ENCODE assay signal across 7 cellular contexts in genomic region chr19:7679017-7679720, GRCh38. TPM values are rescaled to one million over a fixed set of nuclear protein-coding genes. Genes with fewer than 3 reads are reported as not detected.
DNase-seq lines count a peak whose midpoint lies in the region; ATAC-seq, FAIRE-seq and TF ChIP-seq lines count a peak whose summit lies in the region.

No MANE protein-coding gene starts in this region.

- no peak overlapping the region for H3K27ac Mint-ChIP-seq in activated CD8-positive, alpha-beta memory T cell treated with anti-CD3 and anti-CD28 coated beads, Interleukin-2, amount 10 ng/mL, durations not matched to agents 7 days and 5 days
- H3K27ac Mint-ChIP-seq in stimulated activated naive CD8-positive, alpha-beta T cell treated with anti-CD3 and anti-CD28 coated beads, Interleukin-15, amount 100 ng/mL, for 72 hours = peak overlapping the region; percentile 1 to 50

- H3K4me3 ChIP-seq in HepG2 (replicated peaks in 1 of 3; ENCODE audit: insufficient read depth in 1 of 3, low read depth in 2 of 3, low read length in 3 of 3) (no peak overlapping the region), SJCRH30 (no peak overlapping the region)

- H3K4me1 ChIP-seq in HepG2 (ENCODE audit: insufficient read depth, low read length) (peaks cover 36% of the 10 kb centered on the region), SJCRH30 (no peaks in the 10 kb centered on the region)

- intact Hi-C loops in HepG2 (cut with micrococcal nuclease; ENCODE audit: unreplicated experiment) = no loop called here

- TF ChIP-seq EP300 in HepG2 (IDR thresholded peaks at IDR 0.05; ENCODE audit: low read depth in 2 of 2, low read length in 2 of 2) = no peak
- no peak for TF ChIP-seq EP300 in HepG2 (CRISPR knock-in tag; IDR thresholded peaks at IDR 0.05; ENCODE audit: borderline replicate concordance)

- POLR2A ChIA-PET in HepG2 (lab: Yijun Ruan, JAX) = no interaction called here

- H3K27ac ChIP-seq in HepG2 (ENCODE audit: extremely low read length, insufficient read depth, low read length) = no peak overlapping the region
- no peak overlapping the region for H3K27ac ChIP-seq in SJCRH30

- FAIRE-seq in GM18507 (lab: Jason Lieb, UNC) (peak; percentile 93), HepG2 (lab: Jason Lieb, UNC) (peak; percentile 39)

- WGBS in HepG2 (ENCODE audit: low lambda C conversion rate) = 40% methylated on average over 22 of the region's 26 CpGs

- H3K27me3 ChIP-seq in HepG2 (ENCODE audit: control insufficient read depth in 1 of 2, insufficient read depth in 2 of 2, low read length in 2 of 2) = peaks cover 3 to 20% of the 10 kb centered on the region in 2 experiments; a peak in 2 of 5 replicates
- H3K27me3 ChIP-seq in SJCRH30 = peaks cover 2% of the 10 kb centered on the region; the same call in 1 of the 2 replicates

- ATAC-seq in activated CD8-positive, alpha-beta memory T cell treated with anti-CD3 and anti-CD28 coated beads, Interleukin-2, amount 10 ng/mL, durations not matched to agents 7 days and 5 days = peak; percentile 35
- no peak; the same call in 2 of the 3 replicates for ATAC-seq in HepG2
- ATAC-seq in stimulated activated naive CD8-positive, alpha-beta T cell treated with anti-CD3 and anti-CD28 coated beads, Interleukin-15, amount 100 ng/mL, for 72 hours = peak; percentile 75

- DNase-seq in GM18507 (ENCODE audit: extremely low spot score, insufficient read length, low read depth) (peak; percentile 68), NCI-H345 treated with DMSO at 0.1 percent for 48 hours (lab: John Stamatoyannopoulos, UW; ENCODE audit: unreplicated experiment) (peak; percentile 19), HepG2 (ENCODE audit: low spot score) (peak; percentile 36), T1000 (lab: John Stamatoyannopoulos, UW) (no peak), SJCRH30 (no peak)
- peak; percentile 75 for DNase-seq in activated CD8-positive, alpha-beta memory T cell treated with anti-CD3 and anti-CD28 coated beads, Interleukin-2, amount 10 ng/mL, durations not matched to agents 7 days and 5 days
- peak; percentile 66 to 74 for DNase-seq in stimulated activated naive CD8-positive, alpha-beta T cell treated with anti-CD3 and anti-CD28 coated beads, Interleukin-15, amount 100 ng/mL, for 72 hours

- CTCF ChIA-PET in activated CD8-positive, alpha-beta memory T cell treated with anti-CD3 and anti-CD28 coated beads, Interleukin-2, amount 10 ng/mL, durations not matched to agents 7 days and 5 days (lab: Charles Lee) = interaction anchor here (1.8 kb wide), 1 partner anchor 26 kb away, joined by 8 read pairs; no protein-coding TSS in a partner anchor
- CTCF ChIA-PET in HepG2 (lab: Yijun Ruan, JAX; ENCODE audit: low intra/inter-chr PET ratio, low total read pairs) = interaction anchor here (2.8 to 3.1 kb wide), 2 partner anchors 27 to 111 kb away, joined by 13 to 34 read pairs; no protein-coding TSS in a partner anchor

- H3K9me3 ChIP-seq in HepG2 (ENCODE audit: low read length) (no peaks in the 10 kb centered on the region), SJCRH30 (replicated peaks) (no peaks in the 10 kb centered on the region)

- no TSS peak for BruUV-seq in HepG2 (replicated peaks; lab: Mats Ljungman, UMichigan)

- in situ Hi-C loops in HepG2 (cut with HindIII; ENCODE audit: extremely low pct_ligation_motif_present, low pct_unique_long_range_greater_than_20kb) = no loop called here

- H3K27me3 Mint-ChIP-seq in activated CD8-positive, alpha-beta memory T cell treated with anti-CD3 and anti-CD28 coated beads, Interleukin-2, amount 10 ng/mL, durations not matched to agents 7 days and 5 days = peaks cover 27% of the 10 kb centered on the region
- H3K27me3 Mint-ChIP-seq in stimulated activated naive CD8-positive, alpha-beta T cell treated with anti-CD3 and anti-CD28 coated beads, Interleukin-15, amount 100 ng/mL, for 72 hours = peaks cover 44% of the 10 kb centered on the region

- peaks cover 39% of the 10 kb centered on the region for H3K4me1 Mint-ChIP-seq in activated CD8-positive, alpha-beta memory T cell treated with anti-CD3 and anti-CD28 coated beads, Interleukin-2, amount 10 ng/mL, durations not matched to agents 7 days and 5 days
- peaks cover 76% of the 10 kb centered on the region for H3K4me1 Mint-ChIP-seq in stimulated activated naive CD8-positive, alpha-beta T cell treated with anti-CD3 and anti-CD28 coated beads, Interleukin-15, amount 100 ng/mL, for 72 hours

- H3K9me3 Mint-ChIP-seq in activated CD8-positive, alpha-beta memory T cell treated with anti-CD3 and anti-CD28 coated beads, Interleukin-2, amount 10 ng/mL, durations not matched to agents 7 days and 5 days (ENCODE audit: low read depth) = no peaks in the 10 kb centered on the region
- H3K9me3 Mint-ChIP-seq in stimulated activated naive CD8-positive, alpha-beta T cell treated with anti-CD3 and anti-CD28 coated beads, Interleukin-15, amount 100 ng/mL, for 72 hours = no peaks in the 10 kb centered on the region

- 0 out of 5 replicates have a peak, but pooled peaks cover 0 to 2% of the 10 kb centered on the region in 2 experiments for H3K36me3 ChIP-seq in HepG2 (replicated peaks in 1 of 2; ENCODE audit: control insufficient read depth in 1 of 2, insufficient read depth in 2 of 2, low read length in 2 of 2)
- no peaks in the 10 kb centered on the region; the same call in 1 of the 2 replicates for H3K36me3 ChIP-seq in SJCRH30

- H4K20me1 ChIP-seq in HepG2 (ENCODE audit: insufficient read depth, low read length) = no peaks in the 10 kb centered on the region

- no peak overlapping the region for H3K9ac ChIP-seq in HepG2 (ENCODE audit: insufficient read depth, low read depth, low read length)

- peak overlapping the region; percentile 92; the same call in 1 of the 2 replicates for H3K4me2 ChIP-seq in HepG2 (ENCODE audit: low read depth, low read length)

- peak; percentile 56 for TF ChIP-seq CTCF in HepG2 (CRISPR knock-in tag; IDR thresholded peaks at IDR 0.05)

- peak overlapping the region; percentile 6 for H3K4me3 Mint-ChIP-seq in activated CD8-positive, alpha-beta memory T cell treated with anti-CD3 and anti-CD28 coated beads, Interleukin-2, amount 10 ng/mL, durations not matched to agents 7 days and 5 days
- H3K4me3 Mint-ChIP-seq in stimulated activated naive CD8-positive, alpha-beta T cell treated with anti-CD3 and anti-CD28 coated beads, Interleukin-15, amount 100 ng/mL, for 72 hours = peak overlapping the region; percentile 46 to 99

- H3K79me2 ChIP-seq in HepG2 (ENCODE audit: insufficient read depth, low read length) = peaks cover 5% of the 10 kb centered on the region

- TF ChIP-seq POLR2A in HepG2 (IDR thresholded peaks at IDR 0.05; ENCODE audit: insufficient read depth in 1 of 2, low read depth in 2 of 2, low read length in 2 of 2) = no peak

- H3K36me3 Mint-ChIP-seq in activated CD8-positive, alpha-beta memory T cell treated with anti-CD3 and anti-CD28 coated beads, Interleukin-2, amount 10 ng/mL, durations not matched to agents 7 days and 5 days = peaks cover 8% of the 10 kb centered on the region

- TF ChIP-seq RAD21 in HepG2 (CRISPR knock-in tag; IDR thresholded peaks at IDR 0.05) = no peak

- no peak overlapping the region for H2AFZ ChIP-seq in HepG2 (ENCODE audit: low read length)

RNA-seq across cellular contexts. Expression of gene TRAPPC5, which starts 1.5 kb away (rescaled TPM):
- total RNA-seq in activated CD8-positive, alpha-beta memory T cell treated with anti-CD3 and anti-CD28 coated beads, Interleukin-2, amount 10 ng/mL, durations not matched to agents 7 days and 5 days = 10 to 100 TPM; 80.1 to 91.0 TPM
- total RNA-seq in HepG2 (2016; rRNA removed; fragmentation: Illumina TruSeq; extraction: Trizol) = 74.8 and 78.7 TPM in 2 replicates
- total RNA-seq in HepG2 (2016; cell fraction: cytosol; rRNA removed; fragmentation: Illumina TruSeq; extraction: Trizol; ENCODE audit: low read depth) = 73.7 and 88.2 TPM in 2 replicates
- 85.8 and 87.4 TPM in 2 replicates for total RNA-seq in HepG2 (2016; cell fraction: insoluble cytoplasmic fraction; rRNA removed; fragmentation: Illumina TruSeq; extraction: Trizol)
- total RNA-seq in HepG2 (2016; cell fraction: membrane; rRNA removed; fragmentation: Illumina TruSeq; extraction: Trizol) = 66.2 and 93.1 TPM in 2 replicates
- 38.3 and 41.5 TPM in 2 replicates for total RNA-seq in HepG2 (2016; cell fraction: nucleus; rRNA removed; fragmentation: Illumina TruSeq; extraction: Trizol)
- 38.5 and 53.6 TPM in 2 replicates for polyA plus RNA-seq in HepG2 (2011; rRNA removed)
- polyA plus RNA-seq in HepG2 (2011; cell fraction: cytosol; rRNA removed) = 23.1 and 50.4 TPM in 2 replicates
- 17.6 and 18.8 TPM in 2 replicates for polyA plus RNA-seq in HepG2 (2011; cell fraction: nucleus; rRNA removed)
- polyA plus RNA-seq in HepG2 (2012) = 25.3 and 48.3 TPM in 2 replicates
- 68.2 and 80.1 TPM in 2 replicates for polyA plus RNA-seq in HepG2 (2016; cell fraction: cytosol; fragmentation: Illumina TruSeq; extraction: Trizol; ENCODE audit: low read depth)
- 78.0 and 80.4 TPM in 2 replicates for polyA plus RNA-seq in HepG2 (2016; cell fraction: insoluble cytoplasmic fraction; fragmentation: Illumina TruSeq; extraction: Trizol; ENCODE audit: low read depth)
- 55.0 and 69.6 TPM in 2 replicates for polyA plus RNA-seq in HepG2 (2016; cell fraction: membrane; fragmentation: Illumina TruSeq; extraction: Trizol; ENCODE audit: low read depth)
- polyA plus RNA-seq in HepG2 (2016; cell fraction: nucleus; fragmentation: Illumina TruSeq; extraction: Trizol; ENCODE audit: insufficient read depth, low read depth) = 68.2 and 71.7 TPM in 2 replicates
- 46.6 and 82.5 TPM in 2 replicates for polyA minus RNA-seq in HepG2 (2011; rRNA and poly(A)+ RNA removed; ENCODE audit: low replicate concordance)
- 36.2 and 41.8 TPM in 2 replicates for polyA minus RNA-seq in HepG2 (2011; cell fraction: cytosol; rRNA and poly(A)+ RNA removed)
- polyA minus RNA-seq in HepG2 (2011; cell fraction: nucleus; rRNA and poly(A)+ RNA removed) = 1.1 and 1.3 TPM in 2 replicates
- 18.5 and 25.1 TPM in 2 replicates for total RNA-seq in SJCRH30 (2014; rRNA removed; shearing (Covaris generic))

RNA-seq across cellular contexts. Expression of gene MCEMP1, which starts 2.3 kb away (rescaled TPM):
- total RNA-seq in activated CD8-positive, alpha-beta memory T cell treated with anti-CD3 and anti-CD28 coated beads, Interleukin-2, amount 10 ng/mL, durations not matched to agents 7 days and 5 days = not detected
- not detected in 2 replicates for total RNA-seq in HepG2 (2016; rRNA removed; fragmentation: Illumina TruSeq; extraction: Trizol)
- total RNA-seq in HepG2 (2016; cell fraction: cytosol; rRNA removed; fragmentation: Illumina TruSeq; extraction: Trizol; ENCODE audit: low read depth) = not detected in 2 replicates
- total RNA-seq in HepG2 (2016; cell fraction: insoluble cytoplasmic fraction; rRNA removed; fragmentation: Illumina TruSeq; extraction: Trizol) = not detected in 2 replicates
- total RNA-seq in HepG2 (2016; cell fraction: membrane; rRNA removed; fragmentation: Illumina TruSeq; extraction: Trizol) = not detected in 2 replicates
- not detected in 2 replicates for total RNA-seq in HepG2 (2016; cell fraction: nucleus; rRNA removed; fragmentation: Illumina TruSeq; extraction: Trizol)
- not detected in 2 replicates for polyA plus RNA-seq in HepG2 (2011; rRNA removed)
- polyA plus RNA-seq in HepG2 (2011; cell fraction: cytosol; rRNA removed) = 0.04 TPM in 1 of 2 replicates, not detected in the other
- polyA plus RNA-seq in HepG2 (2011; cell fraction: nucleus; rRNA removed) = not detected in 2 replicates
- polyA plus RNA-seq in HepG2 (2012) = not detected in 2 replicates
- polyA plus RNA-seq in HepG2 (2016; cell fraction: cytosol; fragmentation: Illumina TruSeq; extraction: Trizol; ENCODE audit: low read depth) = not detected in 2 replicates
- not detected in 2 replicates for polyA plus RNA-seq in HepG2 (2016; cell fraction: insoluble cytoplasmic fraction; fragmentation: Illumina TruSeq; extraction: Trizol; ENCODE audit: low read depth)
- not detected in 2 replicates for polyA plus RNA-seq in HepG2 (2016; cell fraction: membrane; fragmentation: Illumina TruSeq; extraction: Trizol; ENCODE audit: low read depth)
- polyA plus RNA-seq in HepG2 (2016; cell fraction: nucleus; fragmentation: Illumina TruSeq; extraction: Trizol; ENCODE audit: insufficient read depth, low read depth) = not detected in 2 replicates
- not detected in 2 replicates for polyA minus RNA-seq in HepG2 (2011; rRNA and poly(A)+ RNA removed; ENCODE audit: low replicate concordance)
- polyA minus RNA-seq in HepG2 (2011; cell fraction: cytosol; rRNA and poly(A)+ RNA removed) = not detected in 2 replicates
- polyA minus RNA-seq in HepG2 (2011; cell fraction: nucleus; rRNA and poly(A)+ RNA removed) = not detected in 2 replicates
- total RNA-seq in SJCRH30 (2014; rRNA removed; shearing (Covaris generic)) = not detected in 2 replicates

RNA-seq across cellular contexts. Expression of gene RETN, which starts 10.3 kb away (rescaled TPM):
- not detected for total RNA-seq in activated CD8-positive, alpha-beta memory T cell treated with anti-CD3 and anti-CD28 coated beads, Interleukin-2, amount 10 ng/mL, durations not matched to agents 7 days and 5 days
- total RNA-seq in HepG2 (2016; rRNA removed; fragmentation: Illumina TruSeq; extraction: Trizol) = not detected in 2 replicates
- total RNA-seq in HepG2 (2016; cell fraction: cytosol; rRNA removed; fragmentation: Illumina TruSeq; extraction: Trizol; ENCODE audit: low read depth) = not detected in 2 replicates
- total RNA-seq in HepG2 (2016; cell fraction: insoluble cytoplasmic fraction; rRNA removed; fragmentation: Illumina TruSeq; extraction: Trizol) = not detected in 2 replicates
- total RNA-seq in HepG2 (2016; cell fraction: membrane; rRNA removed; fragmentation: Illumina TruSeq; extraction: Trizol) = not detected in 2 replicates
- total RNA-seq in HepG2 (2016; cell fraction: nucleus; rRNA removed; fragmentation: Illumina TruSeq; extraction: Trizol) = not detected in 2 replicates
- not detected in 2 replicates for polyA plus RNA-seq in HepG2 (2011; rRNA removed)
- not detected in 2 replicates for polyA plus RNA-seq in HepG2 (2011; cell fraction: cytosol; rRNA removed)
- not detected in 2 replicates for polyA plus RNA-seq in HepG2 (2011; cell fraction: nucleus; rRNA removed)
- not detected in 2 replicates for polyA plus RNA-seq in HepG2 (2012)
- not detected in 2 replicates for polyA plus RNA-seq in HepG2 (2016; cell fraction: cytosol; fragmentation: Illumina TruSeq; extraction: Trizol; ENCODE audit: low read depth)
- not detected in 2 replicates for polyA plus RNA-seq in HepG2 (2016; cell fraction: insoluble cytoplasmic fraction; fragmentation: Illumina TruSeq; extraction: Trizol; ENCODE audit: low read depth)
- not detected in 2 replicates for polyA plus RNA-seq in HepG2 (2016; cell fraction: membrane; fragmentation: Illumina TruSeq; extraction: Trizol; ENCODE audit: low read depth)
- polyA plus RNA-seq in HepG2 (2016; cell fraction: nucleus; fragmentation: Illumina TruSeq; extraction: Trizol; ENCODE audit: insufficient read depth, low read depth) = not detected in 2 replicates
- polyA minus RNA-seq in HepG2 (2011; rRNA and poly(A)+ RNA removed; ENCODE audit: low replicate concordance) = not detected in 2 replicates
- polyA minus RNA-seq in HepG2 (2011; cell fraction: cytosol; rRNA and poly(A)+ RNA removed) = not detected in 2 replicates
- polyA minus RNA-seq in HepG2 (2011; cell fraction: nucleus; rRNA and poly(A)+ RNA removed) = not detected in 2 replicates
- total RNA-seq in SJCRH30 (2014; rRNA removed; shearing (Covaris generic)) = not detected in 2 replicates

RNA-seq across cellular contexts. Expression of gene FCER2, which starts 22.8 kb away (rescaled TPM):
- total RNA-seq in activated CD8-positive, alpha-beta memory T cell treated with anti-CD3 and anti-CD28 coated beads, Interleukin-2, amount 10 ng/mL, durations not matched to agents 7 days and 5 days = under 1 TPM in 1 of 2 experiments, not detected in 1; 0.23 TPM
- not detected in 2 replicates for total RNA-seq in HepG2 (2016; rRNA removed; fragmentation: Illumina TruSeq; extraction: Trizol)
- total RNA-seq in HepG2 (2016; cell fraction: cytosol; rRNA removed; fragmentation: Illumina TruSeq; extraction: Trizol; ENCODE audit: low read depth) = not detected in 2 replicates
- total RNA-seq in HepG2 (2016; cell fraction: insoluble cytoplasmic fraction; rRNA removed; fragmentation: Illumina TruSeq; extraction: Trizol) = not detected in 2 replicates
- total RNA-seq in HepG2 (2016; cell fraction: membrane; rRNA removed; fragmentation: Illumina TruSeq; extraction: Trizol) = not detected in 2 replicates
- not detected in 2 replicates for total RNA-seq in HepG2 (2016; cell fraction: nucleus; rRNA removed; fragmentation: Illumina TruSeq; extraction: Trizol)
- polyA plus RNA-seq in HepG2 (2011; rRNA removed) = not detected in 2 replicates
- polyA plus RNA-seq in HepG2 (2011; cell fraction: cytosol; rRNA removed) = 0.03 TPM in 1 of 2 replicates, not detected in the other
- 0.09 TPM in 1 of 2 replicates, not detected in the other for polyA plus RNA-seq in HepG2 (2011; cell fraction: nucleus; rRNA removed)
- not detected in 2 replicates for polyA plus RNA-seq in HepG2 (2012)
- not detected in 2 replicates for polyA plus RNA-seq in HepG2 (2016; cell fraction: cytosol; fragmentation: Illumina TruSeq; extraction: Trizol; ENCODE audit: low read depth)
- not detected in 2 replicates for polyA plus RNA-seq in HepG2 (2016; cell fraction: insoluble cytoplasmic fraction; fragmentation: Illumina TruSeq; extraction: Trizol; ENCODE audit: low read depth)
- polyA plus RNA-seq in HepG2 (2016; cell fraction: membrane; fragmentation: Illumina TruSeq; extraction: Trizol; ENCODE audit: low read depth) = not detected in 2 replicates
- not detected in 2 replicates for polyA plus RNA-seq in HepG2 (2016; cell fraction: nucleus; fragmentation: Illumina TruSeq; extraction: Trizol; ENCODE audit: insufficient read depth, low read depth)
- 0.14 TPM in 1 of 2 replicates, not detected in the other for polyA minus RNA-seq in HepG2 (2011; rRNA and poly(A)+ RNA removed; ENCODE audit: low replicate concordance)
- polyA minus RNA-seq in HepG2 (2011; cell fraction: cytosol; rRNA and poly(A)+ RNA removed) = not detected in 2 replicates
- polyA minus RNA-seq in HepG2 (2011; cell fraction: nucleus; rRNA and poly(A)+ RNA removed) = not detected in 2 replicates
- total RNA-seq in SJCRH30 (2014; rRNA removed; shearing (Covaris generic)) = not detected in 2 replicates

RNA-seq across cellular contexts. Expression of gene STXBP2, which starts 42.3 kb away (rescaled TPM):
- total RNA-seq in activated CD8-positive, alpha-beta memory T cell treated with anti-CD3 and anti-CD28 coated beads, Interleukin-2, amount 10 ng/mL, durations not matched to agents 7 days and 5 days = 100 to 1,000 TPM; 132 to 158 TPM
- 17.8 and 22.8 TPM in 2 replicates for total RNA-seq in HepG2 (2016; rRNA removed; fragmentation: Illumina TruSeq; extraction: Trizol)
- total RNA-seq in HepG2 (2016; cell fraction: cytosol; rRNA removed; fragmentation: Illumina TruSeq; extraction: Trizol; ENCODE audit: low read depth) = 12.7 and 13.5 TPM in 2 replicates
- total RNA-seq in HepG2 (2016; cell fraction: insoluble cytoplasmic fraction; rRNA removed; fragmentation: Illumina TruSeq; extraction: Trizol) = 15.9 and 23.8 TPM in 2 replicates
- 11.9 and 13.6 TPM in 2 replicates for total RNA-seq in HepG2 (2016; cell fraction: membrane; rRNA removed; fragmentation: Illumina TruSeq; extraction: Trizol)
- total RNA-seq in HepG2 (2016; cell fraction: nucleus; rRNA removed; fragmentation: Illumina TruSeq; extraction: Trizol) = 18.1 and 19.5 TPM in 2 replicates
- polyA plus RNA-seq in HepG2 (2011; rRNA removed) = 40.1 and 48.7 TPM in 2 replicates
- polyA plus RNA-seq in HepG2 (2011; cell fraction: cytosol; rRNA removed) = 28.8 and 41.8 TPM in 2 replicates
- polyA plus RNA-seq in HepG2 (2011; cell fraction: nucleus; rRNA removed) = 344 and 378 TPM in 2 replicates
- polyA plus RNA-seq in HepG2 (2012) = 61.3 and 71.5 TPM in 2 replicates
- polyA plus RNA-seq in HepG2 (2016; cell fraction: cytosol; fragmentation: Illumina TruSeq; extraction: Trizol; ENCODE audit: low read depth) = 9.5 and 12.3 TPM in 2 replicates
- polyA plus RNA-seq in HepG2 (2016; cell fraction: insoluble cytoplasmic fraction; fragmentation: Illumina TruSeq; extraction: Trizol; ENCODE audit: low read depth) = 22.4 and 26.4 TPM in 2 replicates
- polyA plus RNA-seq in HepG2 (2016; cell fraction: membrane; fragmentation: Illumina TruSeq; extraction: Trizol; ENCODE audit: low read depth) = 9.5 and 10.0 TPM in 2 replicates
- 69.3 and 73.8 TPM in 2 replicates for polyA plus RNA-seq in HepG2 (2016; cell fraction: nucleus; fragmentation: Illumina TruSeq; extraction: Trizol; ENCODE audit: insufficient read depth, low read depth)
- polyA minus RNA-seq in HepG2 (2011; rRNA and poly(A)+ RNA removed; ENCODE audit: low replicate concordance) = 121 and 178 TPM in 2 replicates
- 22.7 and 26.7 TPM in 2 replicates for polyA minus RNA-seq in HepG2 (2011; cell fraction: cytosol; rRNA and poly(A)+ RNA removed)
- 70.0 and 76.8 TPM in 2 replicates for polyA minus RNA-seq in HepG2 (2011; cell fraction: nucleus; rRNA and poly(A)+ RNA removed)
- total RNA-seq in SJCRH30 (2014; rRNA removed; shearing (Covaris generic)) = 0.15 TPM in 1 of 2 replicates, not detected in the other

Comparison
In these comparisons a context has a peak if more than half of its experiments do, and no peak if none do; other contexts are left out.
1. DNase-seq: peak in GM18507 (single experiment), NCI-H345 treated with DMSO at 0.1 percent for 48 hours (single experiment), activated CD8-positive, alpha-beta memory T cell treated with anti-CD3 and anti-CD28 coated beads, Interleukin-2, amount 10 ng/mL, durations not matched to agents 7 days and 5 days (single experiment), HepG2 (single experiment) and stimulated activated naive CD8-positive, alpha-beta T cell treated with anti-CD3 and anti-CD28 coated beads, Interleukin-15, amount 100 ng/mL, for 72 hours (2 of 2); none in T1000 (single experiment) and SJCRH30 (0 of 2).